ENCODE assay signal across 2 cellular contexts in genomic region chr4:186644316-186644638, GRCh38.
TF ChIP-seq lines count a peak whose summit lies in the region.

No MANE protein-coding gene starts in this region.

TF ChIP-seq in HEK293, 187 proteins besides CTCF, POLR2A, EP300 and RAD21:
- TF ChIP-seq OSR2 (tag by site-specific recombination; IDR thresholded peaks at IDR 0.05), result no peak
- no peak for TF ChIP-seq ZNF548 (tag by site-specific recombination; IDR thresholded peaks at IDR 0.05)
- TF ChIP-seq ZNF18 (tag by site-specific recombination; IDR thresholded peaks at IDR 0.05), result peak; percentile 48; the same call in 1 of the 2 replicates

TF ChIP-seq in SK-N-SH treated with all-trans-retinoic acid at 6 μM for 48 hours, 23 proteins besides CTCF, POLR2A, EP300 and RAD21:
- TF ChIP-seq CSRNP3 (CRISPR knock-in tag; IDR thresholded peaks at IDR 0.05) (no peak), OSR1 (CRISPR knock-in tag; IDR thresholded peaks at IDR 0.05) (no peak), SNAI2 (CRISPR knock-in tag; IDR thresholded peaks at IDR 0.05) (no peak), ISL1 (CRISPR knock-in tag; IDR thresholded peaks at IDR 0.05) (no peak), ZNF70 (CRISPR knock-in tag; IDR thresholded peaks at IDR 0.05) (no peak), TSHZ2 (CRISPR knock-in tag; IDR thresholded peaks at IDR 0.05) (no peak), PATZ1 (CRISPR knock-in tag; IDR thresholded peaks at IDR 0.05; ENCODE audit: borderline replicate concordance) (no peak), ZNF8 (CRISPR knock-in tag; IDR thresholded peaks at IDR 0.05) (no peak), TCF4 (CRISPR knock-in tag; IDR thresholded peaks at IDR 0.05; ENCODE audit: borderline replicate concordance) (no peak), BACH2 (CRISPR knock-in tag; IDR thresholded peaks at IDR 0.05; ENCODE audit: borderline replicate concordance) (no peak), TOX (CRISPR knock-in tag; IDR thresholded peaks at IDR 0.05; ENCODE audit: borderline replicate concordance) (no peak), POU6F1 (CRISPR knock-in tag; IDR thresholded peaks at IDR 0.05; ENCODE audit: borderline replicate concordance, low read depth) (no peak), ESRRG (CRISPR knock-in tag; IDR thresholded peaks at IDR 0.05) (no peak), RARB (CRISPR knock-in tag; IDR thresholded peaks at IDR 0.05) (no peak), ZFP3 (CRISPR knock-in tag; IDR thresholded peaks at IDR 0.05) (no peak), GLIS3 (CRISPR knock-in tag; IDR thresholded peaks at IDR 0.05) (no peak), ZFP30 (CRISPR knock-in tag; IDR thresholded peaks at IDR 0.05) (no peak), CSDC2 (CRISPR knock-in tag; IDR thresholded peaks at IDR 0.05) (no peak), PPARA (CRISPR knock-in tag; IDR thresholded peaks at IDR 0.05; ENCODE audit: borderline replicate concordance) (no peak)
